In the genomic region with DNA sequence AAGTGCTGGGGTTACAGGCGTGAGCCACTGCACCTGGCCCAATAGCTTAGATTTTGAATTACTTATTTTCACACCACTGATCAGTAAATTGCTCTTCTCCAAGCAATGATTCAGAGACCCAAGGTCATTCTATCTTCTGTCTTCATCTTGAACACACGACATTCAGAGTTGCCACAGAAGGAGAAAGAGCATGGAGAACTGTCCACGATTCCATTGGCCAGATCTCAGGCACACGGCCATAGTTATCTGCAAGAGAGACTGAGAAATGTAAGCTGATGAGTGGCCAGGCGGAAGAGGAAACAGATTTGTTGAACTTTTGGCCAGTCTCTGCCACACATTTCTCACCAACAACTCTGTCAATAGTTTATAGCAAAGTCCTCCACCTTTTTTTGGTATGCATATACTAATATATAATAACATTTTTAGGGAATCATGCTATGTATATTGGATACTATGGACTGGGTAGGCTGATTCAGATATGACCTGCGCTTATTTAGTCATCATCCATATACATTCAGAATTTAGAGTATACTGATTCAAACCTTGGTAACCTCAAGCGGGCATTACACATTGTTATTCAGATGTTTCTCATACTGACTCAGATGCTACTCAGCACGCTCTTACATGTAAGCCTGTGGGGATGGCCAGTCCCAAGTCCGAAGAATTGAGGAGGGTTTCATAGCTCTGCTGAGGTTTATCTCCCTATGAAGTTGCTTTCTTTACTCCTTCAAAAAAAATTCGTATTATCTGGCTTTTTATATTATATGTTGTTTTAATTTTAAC, we compare ENCODE assay signal across 15 cellular contexts. TPM values are rescaled to one million over a fixed set of nuclear protein-coding genes. Genes with fewer than 3 reads are reported as not detected.
DNase-seq lines count a peak whose midpoint lies in the region; ATAC-seq, FAIRE-seq and TF ChIP-seq lines count a peak whose summit lies in the region.
"Had no signal": no experiment of that assay in that cellular context is flagged by ENCODE, and none has a peak within 500 bp of the region (broad histone marks: within the 10 kb centered on the region; RNA-seq: fewer than 3 reads in every experiment).

No MANE protein-coding gene starts in this region.

- FAIRE-seq in A549 (lab: Jason Lieb, UNC) (no peak), GM19239 (lab: Jason Lieb, UNC) (no peak)
- FAIRE-seq: D721Med had no signal

- H3K4me2 ChIP-seq in A549 = 0 out of 3 replicates have a peak overlapping the region, but pooled peaks have one; percentile 13

- peak; percentile 19 to 27 for DNase-seq in A549 (ENCODE audit: low read depth in 1 of 2, low spot score in 1 of 2)
- peak; percentile 48 for DNase-seq in GM04504 (ENCODE audit: low read depth)
- DNase-seq in SW480 (ENCODE audit: low spot score) = peak; percentile 53
- DNase-seq in fibroblast of the conjunctiva (ENCODE audit: low read depth) = peak; percentile 58
- no peak for DNase-seq in GM19239 (ENCODE audit: insufficient read length, low spot score)
- no peak for DNase-seq in GOT3 (lab: John Stamatoyannopoulos, UW)
- DNase-seq in GM19240 (ENCODE audit: insufficient read length, low spot score) = no peak
- DNase-seq in NCI-H2029 treated with DMSO at 0.1 percent for 48 hours (lab: John Stamatoyannopoulos, UW) = no peak
- DNase-seq: adrenal gland; glutamatergic neuron; NCI-H69; stimulated activated CD4-positive, alpha-beta T cell treated with anti-CD3 and anti-CD28 coated beads, Interleukin-2, amount 100 ng/mL, for 24 hours; tibial artery had no signal

- 22% methylated on average over 10 of the region's 10 CpGs for WGBS in A549 (ENCODE audit: missing lambda C conversion rate)

- no peak for TF ChIP-seq POLR2A in A549 (IDR thresholded peaks at IDR 0.05; ENCODE audit: low read length)

- POLR2A ChIA-PET in A549 (lab: Yijun Ruan, JAX) = interaction anchor here (2.0 kb wide), 1 partner anchor 25 kb away, joined by 7 read pairs; the partner anchor contains the start of gene CAP1

- CTCF ChIA-PET in A549 (lab: Yijun Ruan, JAX) = interaction anchor here (0.6 to 1.6 kb wide), 6 partner anchors 17 to 113 kb away, joined by 3 to 4 read pairs (median 3); no protein-coding TSS in a partner anchor

- TF ChIP-seq EP300 in A549 (IDR thresholded peaks at IDR 0.05) = no peak

- H3K4me3 ChIP-seq in A549 = no peak overlapping the region
- H3K4me3 ChIP-seq: adrenal gland, tibial artery had no signal

- H3K27ac ChIP-seq in A549 = no peak overlapping the region
- H3K27ac ChIP-seq: adrenal gland, tibial artery, VCaP had no signal

- H3K4me1 ChIP-seq in A549 = 0 out of 3 replicates have a peak, but pooled peaks cover 7% of the 10 kb centered on the region
- H3K4me1 ChIP-seq: adrenal gland, tibial artery had no signal

- no peak for TF ChIP-seq CTCF in A549 (IDR thresholded peaks at IDR 0.05)

- no peak for TF ChIP-seq RAD21 in A549 (conservative IDR thresholded peaks at IDR 0.05 in 1 of 2, IDR thresholded peaks at IDR 0.05 in 1 of 2)

- ATAC-seq in A549 = peak; percentile 83 to 93

- no peaks in the 10 kb centered on the region for H3K9me3 ChIP-seq in A549
- H3K9me3 ChIP-seq: adrenal gland, tibial artery had no signal

TF ChIP-seq in A549, 52 proteins besides CTCF, POLR2A, EP300 and RAD21:
- TF ChIP-seq HEYL (CRISPR knock-in tag; IDR thresholded peaks at IDR 0.05) (no peak), FOSL2 (IDR thresholded peaks at IDR 0.05) (peak; percentile 8; the same call in 1 of the 2 replicates), FOSL2 (CRISPR knock-in tag; IDR thresholded peaks at IDR 0.05) (no peak), RCOR1 (IDR thresholded peaks at IDR 0.05; ENCODE audit: low read depth, low read length) (no peak)

RNA-seq across cellular contexts. Expression of gene CAP1, which starts 25.5 kb away (rescaled TPM):
- polyA plus RNA-seq in A549 (2011; rRNA removed) (258 and 274 TPM in 2 replicates), A549 (2017; fragmentation: RNase III; extraction: RNeasy Plus Mini Kit Qiagen cat#74134 plus additional on column Dnase treatment) (267 to 294 TPM (median 274 TPM) in 3 replicates)
- polyA plus RNA-seq in A549 (2012; cell fraction: cytosol; rRNA removed) = 131 and 150 TPM in 2 replicates
- polyA plus RNA-seq in A549 (2012; cell fraction: nucleus; rRNA removed) = 90.3 and 116 TPM in 2 replicates
- 135 and 165 TPM in 2 replicates for polyA minus RNA-seq in A549 (2011; rRNA and poly(A)+ RNA removed)

Comparison
In these comparisons a context has a peak if more than half of its experiments do, and no peak if none do; other contexts are left out.
1. DNase-seq: peak in A549 (2 of 2), GM04504 (single experiment), SW480 (single experiment) and fibroblast of the conjunctiva (single experiment); none in GM19239 (single experiment), GOT3 (single experiment), GM19240 (single experiment) and NCI-H2029 treated with DMSO at 0.1 percent for 48 hours (single experiment).